ENCODE assay signal across 24 cellular contexts in genomic region chr1:16605532-16605931, GRCh38. TPM values are rescaled to one million over a fixed set of nuclear protein-coding genes. Genes with fewer than 3 reads are reported as not detected.
DNase-seq lines count a peak whose midpoint lies in the region; ATAC-seq, FAIRE-seq and TF ChIP-seq lines count a peak whose summit lies in the region.
"Had no signal": no experiment of that assay in that cellular context is flagged by ENCODE, and none has a peak within 500 bp of the region (broad histone marks: within the 10 kb centered on the region; RNA-seq: fewer than 3 reads in every experiment).

No MANE protein-coding gene starts in this region.

- peaks cover 0 to 1% of the 10 kb centered on the region in 2 experiments for H4K20me1 ChIP-seq in H1 (replicated peaks in 1 of 2; ENCODE audit: control insufficient read depth in 1 of 2, insufficient read depth in 2 of 2, low read length in 2 of 2)
- peaks cover 28% of the 10 kb centered on the region for H4K20me1 ChIP-seq in neural progenitor cell (ENCODE audit: low read depth)

- no peak overlapping the region for H2BK15ac ChIP-seq in H1 (ENCODE audit: low read length)

- H3K27ac ChIP-seq in heart right ventricle (no peak overlapping the region), H1 (ENCODE audit: low read depth, low read length) (no peak overlapping the region), neural progenitor cell (no peak overlapping the region), vagina (no peak overlapping the region)
- H3K27ac ChIP-seq: A549 had no signal

- no peak overlapping the region for H2AK5ac ChIP-seq in H1 (ENCODE audit: low read depth, low read length)

- H3K27me3 ChIP-seq in heart right ventricle (no peaks in the 10 kb centered on the region), H1 (replicated peaks in 1 of 4; ENCODE audit: control insufficient read depth in 3 of 4, extremely low read depth in 1 of 4, insufficient read depth in 3 of 4, low read length in 3 of 4) (no peaks in the 10 kb centered on the region), neural progenitor cell (no peaks in the 10 kb centered on the region), vagina (no peaks in the 10 kb centered on the region)
- H3K27me3 ChIP-seq: BE2C, MG63 had no signal

- no peak overlapping the region for H3K14ac ChIP-seq in H1 (ENCODE audit: insufficient read length)

- CTCF ChIA-PET in H1 (lab: Charles Lee; ENCODE audit: partially characterized antibody): interaction anchor here (0.8 to 4.6 kb wide), 4 partner anchors 10 to 19 kb away, joined by 3 to 31 read pairs (median 12); no protein-coding TSS in a partner anchor

- H3K4me1 ChIP-seq in heart right ventricle: no peaks in the 10 kb centered on the region
- H3K4me1 ChIP-seq in H1 (replicated peaks in 1 of 4; ENCODE audit: control insufficient read depth in 3 of 4, insufficient read depth in 4 of 4, low read length in 3 of 4): no peaks in the 10 kb centered on the region
- no peaks in the 10 kb centered on the region for H3K4me1 ChIP-seq in neural progenitor cell
- H3K4me1 ChIP-seq in vagina: peaks cover 4% of the 10 kb centered on the region
- H3K4me1 ChIP-seq: BE2C had no signal

- H3K4me1 Mint-ChIP-seq in neural progenitor cell: no peaks in the 10 kb centered on the region
- H3K4me1 Mint-ChIP-seq: activated naive CD8-positive, alpha-beta T cell treated with anti-CD3 and anti-CD28 coated beads, Interleukin-2, amount 50 U/mL, for 24 hours; IgD-negative memory B cell had no signal

- H3K9me3 ChIP-seq in heart right ventricle (no peaks in the 10 kb centered on the region), H1 (ENCODE audit: insufficient read depth in 2 of 2, low read depth in 1 of 2, low read length in 1 of 2) (no peaks in the 10 kb centered on the region), neural progenitor cell (ENCODE audit: low read depth) (no peaks in the 10 kb centered on the region), vagina (no peaks in the 10 kb centered on the region)
- H3K9me3 ChIP-seq: A549, BE2C, MG63 had no signal

- H3K23ac ChIP-seq in H1 (ENCODE audit: insufficient read length): no peak overlapping the region

- no peaks in the 10 kb centered on the region for H3K79me1 ChIP-seq in H1 (ENCODE audit: low read depth, low read length)

- TF ChIP-seq POLR2A in H1 (IDR thresholded peaks at IDR 0.05; ENCODE audit: control extremely low read depth in 1 of 2, low read depth in 2 of 2, low read length in 2 of 2) (no peak), vagina (IDR thresholded peaks at IDR 0.05) (no peak)

- DNase-seq in cardiac septum (ENCODE audit: low spot score): peak; percentile 72
- no peak for DNase-seq in heart right ventricle
- DNase-seq in H1 (ENCODE audit: low read depth in 1 of 2, low spot score in 2 of 2): no peak
- DNase-seq in neural progenitor cell (ENCODE audit: low spot score): peak; percentile 1
- DNase-seq in vagina (ENCODE audit: extremely low spot score in 2 of 2): peak; percentile 87 to 88
- no peak for DNase-seq in sciatic nerve (ENCODE audit: low spot score)
- DNase-seq in foreskin fibroblast: no peak
- DNase-seq: activated CD4-positive, alpha-beta T cell treated with anti-CD3 and anti-CD28 coated beads for 4 hours; activated CD8-positive, alpha-beta memory T cell treated with anti-CD3 and anti-CD28 coated beads, Interleukin-2, amount 50 U/mL, for 4 hours; activated effector memory CD4-positive, alpha-beta T cell treated with anti-CD3 and anti-CD28 coated beads, Interleukin-2, amount 50 U/mL, for 16 hours; activated naive CD8-positive, alpha-beta T cell treated with anti-CD3 and anti-CD28 coated beads, Interleukin-2, amount 50 U/mL, for 24 hours; BE2C; left colon; MG63; NCI-H1436; NCI-H2171; NCI-H69; Right ventricle myocardium superior; stimulated activated CD8-positive, alpha-beta memory T cell treated with anti-CD3 and anti-CD28 coated beads, Interleukin-4, amount 100 ng/mL, for 48 hours; T-helper 1 cell had no signal

- H3K18ac ChIP-seq in H1 (ENCODE audit: extremely low read depth, low read length): no peak overlapping the region

- H2AFZ ChIP-seq in H1 (ENCODE audit: low read length) (no peak overlapping the region), neural progenitor cell (replicated peaks) (no peak overlapping the region)

- intact Hi-C loops in cardiac septum (cut with DNase I) (no loop called here), heart right ventricle (cut with DNase I) (no loop called here), vagina (cut with DNase I) (no loop called here), sciatic nerve (cut with DNase I) (no loop called here)

- no peak overlapping the region for H2BK120ac ChIP-seq in H1 (replicated peaks; ENCODE audit: low read depth, low read length)

- WGBS in heart right ventricle, 2 donors: 83 to 85% methylated on average over 5 of the region's 5 CpGs
- 91% methylated on average over 5 of the region's 5 CpGs; no CpG with 5 or more reads in 1 of the 2 experiments for WGBS in H1 (ENCODE audit: extremely low coverage in 1 of 2, insufficient coverage in 1 of 2, insufficient read length in 1 of 2, insufficient replicate concordance in 2 of 2, low coverage in 1 of 2, low lambda C conversion rate in 2 of 2, missing lambda C conversion rate in 1 of 2), 2 experiments

- POLR2A ChIA-PET in H1 (lab: Charles Lee; ENCODE audit: partially characterized antibody): interaction anchor here (1.2 to 1.5 kb wide), 2 partner anchors 10 to 11 kb away, joined by 4 to 5 read pairs; no protein-coding TSS in a partner anchor

- no peaks in the 10 kb centered on the region for H3K27me3 Mint-ChIP-seq in neural progenitor cell (ENCODE audit: insufficient read depth, low read depth)
- H3K27me3 Mint-ChIP-seq: activated naive CD8-positive, alpha-beta T cell treated with anti-CD3 and anti-CD28 coated beads, Interleukin-2, amount 50 U/mL, for 24 hours; IgD-negative memory B cell had no signal

- H3K56ac ChIP-seq in H1 (replicated peaks; ENCODE audit: insufficient read length, low read depth, low read length): no peak overlapping the region

- no peak overlapping the region for H4K8ac ChIP-seq in H1 (ENCODE audit: extremely low read depth, insufficient read depth, low read length)

- no peak for ATAC-seq in heart right ventricle
- no peak for ATAC-seq in GM21367 (IDR thresholded peaks at IDR 0.05; ENCODE audit: unreplicated experiment)
- ATAC-seq in sciatic nerve: no peak
- ATAC-seq: A549; activated naive CD8-positive, alpha-beta T cell treated with anti-CD3 and anti-CD28 coated beads, Interleukin-2, amount 50 U/mL, for 24 hours; left colon had no signal

- H3K36me3 ChIP-seq in heart right ventricle (peaks cover 0 to 45% (median 38%) of the 10 kb centered on the region in 9 donors), H1 (ENCODE audit: control insufficient read depth in 2 of 4, insufficient read depth in 4 of 4, low read length in 3 of 4) (peaks cover 0 to 4% (median 2%) of the 10 kb centered on the region in 4 experiments; a peak in 3 of 8 replicates), neural progenitor cell (no peaks in the 10 kb centered on the region), vagina (peaks cover 0 to 37% of the 10 kb centered on the region in 2 donors)
- H3K36me3 ChIP-seq: BE2C had no signal

- no peak overlapping the region for H3K4me2 ChIP-seq in H1 (ENCODE audit: insufficient read depth in 1 of 2, low read depth in 2 of 2, low read length in 2 of 2)
- no peak overlapping the region for H3K4me2 ChIP-seq in neural progenitor cell
- H3K4me2 ChIP-seq: A549 had no signal

- H2BK5ac ChIP-seq in H1 (ENCODE audit: low read depth, low read length): no peak overlapping the region

- H2BK12ac ChIP-seq in H1 (ENCODE audit: low read depth, low read length): no peak overlapping the region

- H3K9me3 Mint-ChIP-seq in neural progenitor cell: no peaks in the 10 kb centered on the region
- H3K9me3 Mint-ChIP-seq: activated naive CD8-positive, alpha-beta T cell treated with anti-CD3 and anti-CD28 coated beads, Interleukin-2, amount 50 U/mL, for 24 hours; IgD-negative memory B cell had no signal

- H3K23me2 ChIP-seq in H1 (ENCODE audit: low read depth, low read length): no peaks in the 10 kb centered on the region

- TF ChIP-seq RAD21 in H1 (IDR thresholded peaks at IDR 0.05 in 1 of 2, conservative IDR thresholded peaks at IDR 0.05 in 1 of 2; ENCODE audit: low read depth in 2 of 2, low read length in 2 of 2): no peak

- H3K4me3 ChIP-seq in heart right ventricle (no peak overlapping the region), H1 (ENCODE audit: extremely low read depth in 1 of 4, insufficient read depth in 2 of 4, low read depth in 3 of 4, low read length in 4 of 4) (no peak overlapping the region), neural progenitor cell (no peak overlapping the region), vagina (no peak overlapping the region), foreskin fibroblast (ENCODE audit: low read depth in 1 of 2, low read length in 2 of 2) (no peak overlapping the region)
- H3K4me3 ChIP-seq: A549, MG63 had no signal

- no peak for TF ChIP-seq EP300 in H1 (IDR thresholded peaks at IDR 0.05; ENCODE audit: borderline replicate concordance in 1 of 2, low read depth in 2 of 2, low read length in 2 of 2)

- no peak overlapping the region for H4K5ac ChIP-seq in H1 (ENCODE audit: insufficient read length, low read depth, low read length)

- no peaks in the 10 kb centered on the region for H3K36me3 Mint-ChIP-seq in neural progenitor cell
- H3K36me3 Mint-ChIP-seq: IgD-negative memory B cell had no signal

- no peak overlapping the region for H4K91ac ChIP-seq in H1 (replicated peaks; ENCODE audit: insufficient read length, low read length)

- no peak overlapping the region for H3K27ac Mint-ChIP-seq in neural progenitor cell
- H3K27ac Mint-ChIP-seq: activated naive CD8-positive, alpha-beta T cell treated with anti-CD3 and anti-CD28 coated beads, Interleukin-2, amount 50 U/mL, for 24 hours; IgD-negative memory B cell had no signal

- no peak for FAIRE-seq in H1 (lab: Jason Lieb, UNC)
- FAIRE-seq: A549, bronchial epithelial cell had no signal

- H3K9ac ChIP-seq in H1 (replicated peaks in 1 of 4; ENCODE audit: extremely low read depth in 1 of 4, low read depth in 3 of 4, low read length in 3 of 4) (no peak overlapping the region), neural progenitor cell (peak overlapping the region; percentile 1)

- H3F3A ChIP-seq in neural progenitor cell (ENCODE audit: low read depth): no peaks in the 10 kb centered on the region

- no peak overlapping the region for H3K4ac ChIP-seq in H1 (replicated peaks; ENCODE audit: insufficient read length, low read depth, low read length)

- no peak overlapping the region for H3K4me3 Mint-ChIP-seq in neural progenitor cell
- H3K4me3 Mint-ChIP-seq: activated naive CD8-positive, alpha-beta T cell treated with anti-CD3 and anti-CD28 coated beads, Interleukin-2, amount 50 U/mL, for 24 hours; IgD-negative memory B cell had no signal

- no peak for TF ChIP-seq CTCF in heart right ventricle (IDR thresholded peaks at IDR 0.05)
- TF ChIP-seq CTCF in H1 (IDR thresholded peaks at IDR 0.05; ENCODE audit: control extremely low read depth in 1 of 3, insufficient read depth in 1 of 3, low read depth in 1 of 3, low read length in 3 of 3): no peak
- TF ChIP-seq CTCF in neural progenitor cell (IDR thresholded peaks at IDR 0.05): no peak
- no peak for TF ChIP-seq CTCF in vagina (IDR thresholded peaks at IDR 0.05)
- no peak for TF ChIP-seq CTCF in foreskin fibroblast (IDR thresholded peaks at IDR 0.05; ENCODE audit: low read depth, low read length)

- no peaks in the 10 kb centered on the region for H3K79me2 ChIP-seq in H1 (ENCODE audit: control insufficient read depth in 1 of 2, insufficient read depth in 2 of 2, low read length in 2 of 2)
- H3K79me2 ChIP-seq in neural progenitor cell (ENCODE audit: low read depth): peaks cover 21% of the 10 kb centered on the region

- no peak overlapping the region for H2BK20ac ChIP-seq in H1 (ENCODE audit: low read length)

RNA-seq across cellular contexts. Expression of gene NBPF1, which starts 7.8 kb away (rescaled TPM):
- total RNA-seq in cardiac septum (12.6 TPM), heart right ventricle (10 to 100 TPM in 7 of 10 donors, 1 to 10 TPM in 3; 6.0 to 15.2 (median 12.2) TPM), neural progenitor cell (ENCODE audit: low replicate concordance) (54.9 and 69.9 TPM in 2 replicates), vagina (45.9 TPM), sciatic nerve (40.4 TPM)
- polyA plus RNA-seq in heart right ventricle (1 to 10 TPM; 2.8 to 5.6 TPM), H1 (2011; rRNA removed) (8.5 and 9.6 TPM in 2 replicates)
- total RNA-seq in H1 (2021; fragmentation: NEBNext Ultra II Directional; extraction: Animal tissue kit (Norgen Biotek cat#: 25700)): 19.3 and 19.4 TPM in 2 replicates
- 11.5 TPM for polyA plus RNA-seq in H1 (2011; cell fraction: cytosol; rRNA removed)
- 22.9 TPM for polyA plus RNA-seq in H1 (2011; cell fraction: nucleus; rRNA removed)
- polyA plus RNA-seq in H1 (2012, experiment 1 of 2): 7.7 to 13.2 TPM (median 11.1 TPM) in 4 replicates
- polyA plus RNA-seq in H1 (2012, experiment 2 of 2): 3.1 TPM
- 10.8 TPM for polyA plus RNA-seq in H1 (2013, experiment 1 of 2)
- polyA plus RNA-seq in H1 (2013, experiment 2 of 2): 9.8 TPM
- 22.4 and 27.2 TPM in 2 replicates for polyA minus RNA-seq in H1 (2011; rRNA and poly(A)+ RNA removed)
- 8.9 TPM for polyA minus RNA-seq in H1 (2011; cell fraction: cytosol; rRNA and poly(A)+ RNA removed)
- 48.6 TPM for polyA minus RNA-seq in H1 (2011; cell fraction: nucleus; rRNA and poly(A)+ RNA removed)

Comparison
In these comparisons a context has a peak if more than half of its experiments do, and no peak if none do; other contexts are left out.
1. DNase-seq: peak in cardiac septum (single experiment), neural progenitor cell (single experiment) and vagina (2 of 2); none in heart right ventricle (0 of 2), H1 (0 of 2), sciatic nerve (single experiment) and foreskin fibroblast (0 of 2).